In genomic region chrX:20060961-20061868, GRCh38 we compare ENCODE assay signal across 10 cellular contexts. TPM values are rescaled to one million over a fixed set of nuclear protein-coding genes. Genes with fewer than 3 reads are reported as not detected.
DNase-seq lines count a peak whose midpoint lies in the region; ATAC-seq and TF ChIP-seq lines count a peak whose summit lies in the region.
"Had no signal": no experiment of that assay in that cellular context is flagged by ENCODE, and none has a peak within 500 bp of the region (broad histone marks: within the 10 kb centered on the region; RNA-seq: fewer than 3 reads in every experiment).

No MANE protein-coding gene starts in this region.

- H3K27me3 ChIP-seq in PC-3 (ENCODE audit: low read length): no peaks in the 10 kb centered on the region
- H3K27me3 ChIP-seq in SK-N-SH (ENCODE audit: insufficient read depth): peaks cover 8% of the 10 kb centered on the region; the same call in 1 of the 2 replicates

- CTCF ChIA-PET in PC-3 (lab: Charles Lee): no interaction called here
- CTCF ChIA-PET in SK-N-SH (lab: Yijun Ruan, JAX): interaction anchor here (0.6 to 1.1 kb wide), 4 partner anchors 17 to 156 kb away, joined by 3 to 4 read pairs (median 3); no protein-coding TSS in a partner anchor

- H2AFZ ChIP-seq in PC-3 (ENCODE audit: low read length): 0 out of 2 replicates have a peak overlapping the region, but pooled peaks have one; percentile 25
- H2AFZ ChIP-seq in SK-N-SH (ENCODE audit: low read depth): no peak overlapping the region

- peak; percentile 27 for DNase-seq in DMS153 treated with DMSO at 0.1 percent for 48 hours (lab: John Stamatoyannopoulos, UW; ENCODE audit: unreplicated experiment)
- no peak for DNase-seq in PC-3
- DNase-seq in LoVo (ENCODE audit: low spot score): no peak
- no peak for DNase-seq in SK-N-SH
- no peak for DNase-seq in foreskin melanocyte
- no peak for DNase-seq in chondrocyte (ENCODE audit: low spot score)
- DNase-seq: activated T-cell treated with anti-CD3 and anti-CD28 coated beads for 4 hours, natural killer cell had no signal

- no peak overlapping the region for H3K27ac Mint-ChIP-seq in chondrocyte (ENCODE audit: unreplicated experiment)
- H3K27ac Mint-ChIP-seq: natural killer cell had no signal

- H3K9me2 ChIP-seq in PC-3 (replicated peaks; ENCODE audit: low read length) (no peaks in the 10 kb centered on the region), SK-N-SH (no peaks in the 10 kb centered on the region)

- H3K9me3 ChIP-seq in PC-3 (ENCODE audit: low read length) (no peaks in the 10 kb centered on the region), SK-N-SH (no peaks in the 10 kb centered on the region)

- H3K4me1 ChIP-seq in PC-3 (ENCODE audit: insufficient read depth, low read length) (peaks cover 36% of the 10 kb centered on the region), SK-N-SH (ENCODE audit: control insufficient read depth in 1 of 2, insufficient read depth in 2 of 2, low read depth in 1 of 2, low read length in 1 of 2) (no peaks in the 10 kb centered on the region; a peak in 1 of 4 replicates)

- TF ChIP-seq CTCF in PC-3 (conservative IDR thresholded peaks at IDR 0.05; ENCODE audit: low read depth, low read length) (no peak), SK-N-SH (IDR thresholded peaks at IDR 0.05) (no peak), chondrocyte (IDR thresholded peaks at IDR 0.05) (no peak)

- no TSS peak for BruUV-seq in PC-3 (replicated peaks; lab: Mats Ljungman, UMichigan)

- H3K9me3 Mint-ChIP-seq in chondrocyte (ENCODE audit: low read depth): peaks cover 3% of the 10 kb centered on the region
- H3K9me3 Mint-ChIP-seq: natural killer cell had no signal

- H3F3A ChIP-seq in PC-3 (ENCODE audit: low read length, unreplicated experiment) (no peaks in the 10 kb centered on the region), SK-N-SH (replicated peaks; ENCODE audit: insufficient read depth) (no peaks in the 10 kb centered on the region)

- no peak for TF ChIP-seq RAD21 in SK-N-SH (IDR thresholded peaks at IDR 0.05; ENCODE audit: low read length)

- ATAC-seq in GM19463 (IDR thresholded peaks at IDR 0.05; ENCODE audit: unreplicated experiment) (peak; percentile 89), HG03442 (IDR thresholded peaks at IDR 0.05; ENCODE audit: unreplicated experiment) (peak; percentile 79), PC-3 (no peak)

- no peak overlapping the region for H3K27ac ChIP-seq in PC-3 (ENCODE audit: low read length)
- no peak overlapping the region for H3K27ac ChIP-seq in SK-N-SH (ENCODE audit: low read depth in 2 of 2, low read length in 1 of 2)

- H4K20me1 ChIP-seq in PC-3 (ENCODE audit: low read length) (no peaks in the 10 kb centered on the region), SK-N-SH (ENCODE audit: insufficient read depth) (no peaks in the 10 kb centered on the region)

- no peak overlapping the region for H3K4me3 ChIP-seq in PC-3 (ENCODE audit: low read length)
- no peak overlapping the region for H3K4me3 ChIP-seq in SK-N-SH (ENCODE audit: low read depth in 2 of 2, low read length in 1 of 2)

- POLR2A ChIA-PET in PC-3 (lab: Charles Lee; ENCODE audit: unreplicated experiment): no interaction called here
- POLR2A ChIA-PET in SK-N-SH (lab: Yijun Ruan, JAX): no interaction called here

- H3K36me3 Mint-ChIP-seq in chondrocyte (ENCODE audit: low read depth): no peaks in the 10 kb centered on the region
- H3K36me3 Mint-ChIP-seq: natural killer cell had no signal

- no peak for TF ChIP-seq EP300 in SK-N-SH (IDR thresholded peaks at IDR 0.05; ENCODE audit: borderline replicate concordance in 1 of 2, low read depth in 1 of 2, low read length in 1 of 2)

- peak overlapping the region; percentile 45 for H3K4me2 ChIP-seq in PC-3 (ENCODE audit: low read length)
- H3K4me2 ChIP-seq in SK-N-SH: no peak overlapping the region

- no peak overlapping the region for H3K9ac ChIP-seq in PC-3 (ENCODE audit: low read length)
- no peak overlapping the region for H3K9ac ChIP-seq in SK-N-SH

- H3K36me3 ChIP-seq in PC-3 (ENCODE audit: low read depth, low read length) (no peaks in the 10 kb centered on the region), SK-N-SH (replicated peaks in 1 of 2; ENCODE audit: control insufficient read depth in 1 of 2, insufficient read depth in 2 of 2, low read length in 1 of 2) (no peaks in the 10 kb centered on the region)

- peaks cover 12% of the 10 kb centered on the region for H3K4me1 Mint-ChIP-seq in chondrocyte (ENCODE audit: low read depth)

- intact Hi-C loops in PC-3 (cut with micrococcal nuclease): no loop called here

- H3K79me2 ChIP-seq in PC-3 (ENCODE audit: low read length) (no peaks in the 10 kb centered on the region), SK-N-SH (ENCODE audit: insufficient read depth) (no peaks in the 10 kb centered on the region)

- no peaks in the 10 kb centered on the region for H3K27me3 Mint-ChIP-seq in chondrocyte (ENCODE audit: low read depth)

- WGBS in SK-N-SH (ENCODE audit: low lambda C conversion rate): 45% methylated on average over 2 of the region's 5 CpGs

- H3K4me3 Mint-ChIP-seq in chondrocyte (ENCODE audit: unreplicated experiment): no peak overlapping the region
- H3K4me3 Mint-ChIP-seq: natural killer cell had no signal

TF ChIP-seq in SK-N-SH, 30 proteins besides CTCF, POLR2A, EP300 and RAD21:
- TF ChIP-seq RCOR1 (IDR thresholded peaks at IDR 0.05; ENCODE audit: low read length) (no peak), ELF1 (IDR thresholded peaks at IDR 0.05) (no peak), PBX3 (IDR thresholded peaks at IDR 0.05) (no peak), USF2 (IDR thresholded peaks at IDR 0.05; ENCODE audit: borderline replicate concordance, low read depth, low read length) (no peak), GABPA (IDR thresholded peaks at IDR 0.05; ENCODE audit: low read depth) (no peak), JUND (IDR thresholded peaks at IDR 0.05) (no peak), FOSL2 (IDR thresholded peaks at IDR 0.05; ENCODE audit: borderline replicate concordance, low read depth) (no peak), NRF1 (IDR thresholded peaks at IDR 0.05; ENCODE audit: low read depth, low read length) (no peak), FOXM1 (IDR thresholded peaks at IDR 0.05; ENCODE audit: low read depth) (no peak), SMC3 (IDR thresholded peaks at IDR 0.05; ENCODE audit: low read depth, low read length) (no peak), RFX5 (IDR thresholded peaks at IDR 0.05; ENCODE audit: low read length) (no peak), TEAD4 (IDR thresholded peaks at IDR 0.05; ENCODE audit: borderline replicate concordance, insufficient read depth) (no peak), MXI1 (IDR thresholded peaks at IDR 0.05; ENCODE audit: low read depth, low read length) (no peak), NFIC (IDR thresholded peaks at IDR 0.05; ENCODE audit: borderline replicate concordance) (no peak), IRF3 (IDR thresholded peaks at IDR 0.05; ENCODE audit: low read depth, low read length) (no peak), TAF1 (IDR thresholded peaks at IDR 0.05; ENCODE audit: borderline replicate concordance, low read depth, low read length) (no peak), POLR2AphosphoS5 (IDR thresholded peaks at IDR 0.05; ENCODE audit: low read depth, low read length) (no peak), FOXJ3 (CRISPR knock-in tag; IDR thresholded peaks at IDR 0.05) (no peak), CHD2 (IDR thresholded peaks at IDR 0.05; ENCODE audit: low read length, partially characterized antibody) (no peak)

RNA-seq across cellular contexts. Expression of gene MAP7D2, which starts 55.5 kb away (rescaled TPM):
- total RNA-seq in PC-3 (2014; rRNA removed) (0.91 and 1.0 TPM in 2 replicates), chondrocyte (0.28 to 0.62 TPM (median 0.53 TPM) in 3 replicates)
- 1.0 and 2.7 TPM in 2 replicates for polyA plus RNA-seq in SK-N-SH (2012; rRNA removed)
- 2.1 and 2.4 TPM in 2 replicates for polyA plus RNA-seq in SK-N-SH (2012; cell fraction: cytosol; rRNA removed)
- polyA plus RNA-seq in SK-N-SH (2012; cell fraction: nucleus; rRNA removed): 3.1 and 3.3 TPM in 2 replicates
